Comparison of ENCODE assay signal across 17 cellular contexts in the genomic region with DNA sequence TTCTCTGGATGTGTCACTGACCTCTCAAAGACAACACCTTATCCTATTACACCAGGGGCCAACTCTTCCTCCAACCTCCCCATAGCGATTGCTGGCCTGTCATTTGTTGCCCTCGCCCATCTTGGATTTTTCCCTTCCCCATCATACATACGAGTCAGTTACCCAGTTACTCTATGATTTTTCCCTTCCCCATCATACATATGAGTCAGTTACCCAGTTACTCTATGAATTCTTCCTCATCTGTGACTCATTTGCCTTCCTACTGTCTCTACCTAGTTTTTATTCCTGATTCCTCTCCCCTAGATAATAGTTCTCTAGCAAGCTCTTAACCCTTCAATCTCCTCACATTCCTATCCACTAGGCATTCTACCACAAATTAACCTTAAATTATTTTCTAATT.
DNase-seq lines count a peak whose midpoint lies in the region; ATAC-seq, FAIRE-seq and TF ChIP-seq lines count a peak whose summit lies in the region.
"Had no signal": no experiment of that assay in that cellular context is flagged by ENCODE, and none has a peak within 500 bp of the region (broad histone marks: within the 10 kb centered on the region; RNA-seq: fewer than 3 reads in every experiment).

No MANE protein-coding gene starts in this region.

- DNase-seq in GM12891 (ENCODE audit: insufficient read length, low spot score) (no peak), RWPE2 (ENCODE audit: low spot score) (no peak), fibroblast of peridontal ligament (ENCODE audit: extremely low read depth) (peak; percentile 62), NCI-H2029 (lab: John Stamatoyannopoulos, UW) (no peak)
- DNase-seq in activated CD4-positive, alpha-beta memory T cell treated with anti-CD3 and anti-CD28 coated beads, Interleukin-2, amount 10 ng/mL, durations not matched to agents 7 days and 5 days: no peak
- DNase-seq: activated T-cell treated with anti-CD3 and anti-CD28 coated beads, Interleukin-2, amount 50 U/mL, for 1 hour; NCI-H1092 treated with DMSO at 0.1 percent for 48 hours; NCI-H524; psoas muscle; stimulated activated CD4-positive, alpha-beta T cell treated with anti-CD3 and anti-CD28 coated beads, Interleukin-2, amount 100 ng/mL, for 48 hours; stimulated activated naive B cell treated with anti-CD40 and anti-IgM and Interleukin-4, amounts not matched to agents 10 μg/mL and 1 μg/mL and 100 μg/mL, for 72 hours had no signal

- no peaks in the 10 kb centered on the region for H3K79me2 ChIP-seq in ACC112 (ENCODE audit: control insufficient read depth, insufficient read depth, low read length, unreplicated experiment)

- H3K36me3 Mint-ChIP-seq in activated CD4-positive, alpha-beta memory T cell treated with anti-CD3 and anti-CD28 coated beads, Interleukin-2, amount 10 ng/mL, durations not matched to agents 7 days and 5 days (ENCODE audit: low read depth): no peaks in the 10 kb centered on the region
- H3K36me3 Mint-ChIP-seq: stimulated activated naive B cell treated with anti-CD40 and anti-IgM and Interleukin-4, amounts not matched to agents 10 μg/mL and 1 μg/mL and 100 μg/mL, for 72 hours had no signal

- H3K4me3 Mint-ChIP-seq in activated CD4-positive, alpha-beta memory T cell treated with anti-CD3 and anti-CD28 coated beads, Interleukin-2, amount 10 ng/mL, durations not matched to agents 7 days and 5 days: no peak overlapping the region
- H3K4me3 Mint-ChIP-seq: stimulated activated naive B cell treated with anti-CD40 and anti-IgM and Interleukin-4, amounts not matched to agents 10 μg/mL and 1 μg/mL and 100 μg/mL, for 72 hours had no signal

- no peak overlapping the region for H3K27ac Mint-ChIP-seq in activated CD4-positive, alpha-beta memory T cell treated with anti-CD3 and anti-CD28 coated beads, Interleukin-2, amount 10 ng/mL, durations not matched to agents 7 days and 5 days
- H3K27ac Mint-ChIP-seq: stimulated activated naive B cell treated with anti-CD40 and anti-IgM and Interleukin-4, amounts not matched to agents 10 μg/mL and 1 μg/mL and 100 μg/mL, for 72 hours had no signal

- FAIRE-seq in GM12891 (lab: Jason Lieb, UNC): peak; percentile 38

- TF ChIP-seq POLR2A in GM12891 (IDR thresholded peaks at IDR 0.05; ENCODE audit: low read depth, low read length) (no peak), GM18505 (IDR thresholded peaks at IDR 0.05; ENCODE audit: borderline replicate concordance, extremely low read depth, insufficient read depth, insufficient read length) (no peak)

- peaks cover 2% of the 10 kb centered on the region for H3K4me1 Mint-ChIP-seq in activated CD4-positive, alpha-beta memory T cell treated with anti-CD3 and anti-CD28 coated beads, Interleukin-2, amount 10 ng/mL, durations not matched to agents 7 days and 5 days

- H3K4me3 ChIP-seq in ACC112 (ENCODE audit: low read depth, low read length): no peak overlapping the region
- H3K4me3 ChIP-seq in RWPE2 (ENCODE audit: severe bottlenecking): no peak overlapping the region
- H3K4me3 ChIP-seq: cardiac muscle cell, esophagus muscularis mucosa, psoas muscle had no signal

- ATAC-seq in RWPE2 (ENCODE audit: low read depth): peak; percentile 89
- no peak for ATAC-seq in GM18505 (IDR thresholded peaks at IDR 0.05; ENCODE audit: unreplicated experiment)
- no peak for ATAC-seq in HG02571 (IDR thresholded peaks at IDR 0.05; ENCODE audit: unreplicated experiment)
- ATAC-seq: stimulated activated naive B cell treated with anti-CD40 and anti-IgM and Interleukin-4, amounts not matched to agents 10 μg/mL and 1 μg/mL and 100 μg/mL, for 72 hours had no signal

- H2AFZ ChIP-seq in ACC112 (ENCODE audit: low read length, unreplicated experiment): no peak overlapping the region

- H3K4me1 ChIP-seq in ACC112 (ENCODE audit: control insufficient read depth, insufficient read depth, low read length, unreplicated experiment): peaks cover 18% of the 10 kb centered on the region
- H3K4me1 ChIP-seq in RWPE2 (ENCODE audit: insufficient read depth, poor library complexity, severe bottlenecking): peaks cover 25% of the 10 kb centered on the region
- H3K4me1 ChIP-seq: esophagus muscularis mucosa, psoas muscle had no signal

- no peaks in the 10 kb centered on the region for H3K9me3 ChIP-seq in RWPE2 (ENCODE audit: severe bottlenecking)
- H3K9me3 ChIP-seq: psoas muscle had no signal

- no peak for TF ChIP-seq CTCF in RWPE2 (IDR thresholded peaks at IDR 0.05; ENCODE audit: poor library complexity, severe bottlenecking)

- peaks cover 22% of the 10 kb centered on the region for H3K27me3 Mint-ChIP-seq in activated CD4-positive, alpha-beta memory T cell treated with anti-CD3 and anti-CD28 coated beads, Interleukin-2, amount 10 ng/mL, durations not matched to agents 7 days and 5 days
- H3K27me3 Mint-ChIP-seq: stimulated activated naive B cell treated with anti-CD40 and anti-IgM and Interleukin-4, amounts not matched to agents 10 μg/mL and 1 μg/mL and 100 μg/mL, for 72 hours had no signal

- POLR2A ChIA-PET in activated CD4-positive, alpha-beta memory T cell treated with anti-CD3 and anti-CD28 coated beads, Interleukin-2, amount 10 ng/mL, durations not matched to agents 7 days and 5 days (lab: Charles Lee): no interaction called here

- CTCF ChIA-PET in activated CD4-positive, alpha-beta memory T cell treated with anti-CD3 and anti-CD28 coated beads, Interleukin-2, amount 10 ng/mL, durations not matched to agents 7 days and 5 days (lab: Charles Lee): no interaction called here

- no peaks in the 10 kb centered on the region for H3K36me3 ChIP-seq in ACC112 (ENCODE audit: insufficient read depth, low read length)
- no peaks in the 10 kb centered on the region for H3K36me3 ChIP-seq in RWPE2 (ENCODE audit: low read depth)
- H3K36me3 ChIP-seq: cardiac muscle cell, esophagus muscularis mucosa had no signal

- peaks cover 5% of the 10 kb centered on the region for H3K9me3 Mint-ChIP-seq in activated CD4-positive, alpha-beta memory T cell treated with anti-CD3 and anti-CD28 coated beads, Interleukin-2, amount 10 ng/mL, durations not matched to agents 7 days and 5 days

- no peaks in the 10 kb centered on the region for H3K27me3 ChIP-seq in ACC112 (ENCODE audit: insufficient read depth, low read length)
- H3K27me3 ChIP-seq in RWPE2 (ENCODE audit: insufficient read depth, poor library complexity, severe bottlenecking): no peaks in the 10 kb centered on the region
- H3K27me3 ChIP-seq: cardiac muscle cell, esophagus muscularis mucosa had no signal

- H3K27ac ChIP-seq in ACC112 (ENCODE audit: low read depth, low read length): peak overlapping the region; percentile 75
- H3K27ac ChIP-seq in RWPE2 (ENCODE audit: poor library complexity, severe bottlenecking): peak overlapping the region; percentile 68
- H3K27ac ChIP-seq: C4-2B, cardiac muscle cell, esophagus muscularis mucosa, psoas muscle had no signal

TF ChIP-seq in GM12891, 5 proteins besides CTCF, POLR2A, EP300 and RAD21:
- TF ChIP-seq POU2F2 (IDR thresholded peaks at IDR 0.05; ENCODE audit: low read depth, low read length): no peak
TF ChIP-seq in GM12891: peak in this region for 0.
